1 cellular context compared by ENCODE assay signal in the genomic region with DNA sequence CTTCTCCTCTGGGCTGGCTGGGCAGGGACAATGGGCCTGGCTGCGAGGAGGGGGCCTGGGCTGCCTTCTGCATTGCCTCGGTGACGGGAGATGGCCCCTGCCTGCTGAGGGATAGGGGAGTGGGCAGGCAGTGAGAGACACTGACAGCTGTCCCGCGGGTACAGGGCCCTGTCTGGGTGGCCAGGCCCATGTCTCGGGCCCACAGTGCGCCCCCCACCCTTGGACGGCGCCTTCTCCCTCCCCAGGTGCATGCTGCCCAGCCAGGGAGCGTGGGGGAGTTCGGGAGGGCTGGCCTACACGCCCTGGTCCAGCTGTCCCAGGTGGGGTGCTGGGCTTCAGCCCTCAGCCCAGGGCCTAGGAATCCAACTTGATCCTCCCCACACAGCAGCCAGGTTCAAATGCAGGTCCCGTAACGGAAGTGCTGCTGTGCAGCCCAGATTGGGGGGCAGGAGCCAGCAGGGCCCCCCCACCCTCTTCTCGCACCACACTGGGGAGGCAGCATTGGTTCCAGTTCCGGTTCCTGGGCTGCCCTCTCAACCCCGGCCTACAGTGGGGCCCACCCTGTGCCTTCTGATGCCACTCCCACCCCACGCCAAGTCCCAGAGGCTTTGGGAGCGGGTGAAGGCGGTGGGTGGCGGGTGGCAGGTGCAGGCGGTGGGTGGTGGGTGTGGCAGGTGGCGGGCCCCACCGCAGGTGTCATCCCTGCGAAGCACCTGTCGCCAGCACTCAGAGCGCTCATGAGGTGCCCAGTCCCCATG.
TF ChIP-seq lines count a peak whose summit lies in the region.

No MANE protein-coding gene starts in this region.

TF ChIP-seq in HepG2, 621 proteins besides CTCF, POLR2A, EP300 and RAD21:
- TF ChIP-seq ARNT2 (CRISPR knock-in tag; IDR thresholded peaks at IDR 0.05; ENCODE audit: low read depth): no peak
- TF ChIP-seq POLR2AphosphoS2 (IDR thresholded peaks at IDR 0.05; ENCODE audit: low read depth, low read length): no peak
- no peak for TF ChIP-seq ZNF496 (CRISPR knock-in tag; IDR thresholded peaks at IDR 0.05; ENCODE audit: insufficient replicate concordance)
- no peak for TF ChIP-seq NFYB (CRISPR knock-in tag; IDR thresholded peaks at IDR 0.05)
- TF ChIP-seq, protein P1, sequence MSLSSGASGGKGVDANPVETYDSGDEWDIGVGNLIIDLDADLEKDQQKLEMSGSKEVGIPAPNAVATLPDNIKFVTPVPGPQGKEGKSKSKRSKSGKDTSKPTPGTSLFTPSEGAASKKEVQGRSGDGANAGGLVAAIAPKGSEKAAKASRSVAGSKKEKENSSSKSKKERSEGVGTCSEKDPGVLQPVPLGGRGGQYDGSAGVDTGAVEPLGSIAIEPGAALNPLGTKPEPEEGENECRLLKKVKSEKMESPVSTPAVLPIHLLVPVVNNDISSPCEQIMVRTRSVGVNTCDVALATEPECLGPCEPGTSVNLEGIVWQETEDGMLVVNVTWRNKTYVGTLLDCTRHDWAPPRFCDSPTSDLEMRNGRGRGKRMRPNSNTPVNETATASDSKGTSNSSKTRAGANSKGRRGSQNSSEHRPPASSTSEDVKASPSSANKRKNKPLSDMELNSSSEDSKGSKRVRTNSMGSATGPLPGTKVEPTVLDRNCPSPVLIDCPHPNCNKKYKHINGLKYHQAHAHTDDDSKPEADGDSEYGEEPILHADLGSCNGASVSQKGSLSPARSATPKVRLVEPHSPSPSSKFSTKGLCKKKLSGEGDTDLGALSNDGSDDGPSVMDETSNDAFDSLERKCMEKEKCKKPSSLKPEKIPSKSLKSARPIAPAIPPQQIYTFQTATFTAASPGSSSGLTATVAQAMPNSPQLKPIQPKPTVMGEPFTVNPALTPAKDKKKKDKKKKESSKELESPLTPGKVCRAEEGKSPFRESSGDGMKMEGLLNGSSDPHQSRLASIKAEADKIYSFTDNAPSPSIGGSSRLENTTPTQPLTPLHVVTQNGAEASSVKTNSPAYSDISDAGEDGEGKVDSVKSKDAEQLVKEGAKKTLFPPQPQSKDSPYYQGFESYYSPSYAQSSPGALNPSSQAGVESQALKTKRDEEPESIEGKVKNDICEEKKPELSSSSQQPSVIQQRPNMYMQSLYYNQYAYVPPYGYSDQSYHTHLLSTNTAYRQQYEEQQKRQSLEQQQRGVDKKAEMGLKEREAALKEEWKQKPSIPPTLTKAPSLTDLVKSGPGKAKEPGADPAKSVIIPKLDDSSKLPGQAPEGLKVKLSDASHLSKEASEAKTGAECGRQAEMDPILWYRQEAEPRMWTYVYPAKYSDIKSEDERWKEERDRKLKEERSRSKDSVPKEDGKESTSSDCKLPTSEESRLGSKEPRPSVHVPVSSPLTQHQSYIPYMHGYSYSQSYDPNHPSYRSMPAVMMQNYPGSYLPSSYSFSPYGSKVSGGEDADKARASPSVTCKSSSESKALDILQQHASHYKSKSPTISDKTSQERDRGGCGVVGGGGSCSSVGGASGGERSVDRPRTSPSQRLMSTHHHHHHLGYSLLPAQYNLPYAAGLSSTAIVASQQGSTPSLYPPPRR (CRISPR knock-in tag; IDR thresholded peaks at IDR 0.05; ENCODE audit: borderline replicate concordance): no peak
- TF ChIP-seq ZNF558 (CRISPR knock-in tag; IDR thresholded peaks at IDR 0.05; ENCODE audit: borderline replicate concordance): no peak
- TF ChIP-seq, protein P2, sequence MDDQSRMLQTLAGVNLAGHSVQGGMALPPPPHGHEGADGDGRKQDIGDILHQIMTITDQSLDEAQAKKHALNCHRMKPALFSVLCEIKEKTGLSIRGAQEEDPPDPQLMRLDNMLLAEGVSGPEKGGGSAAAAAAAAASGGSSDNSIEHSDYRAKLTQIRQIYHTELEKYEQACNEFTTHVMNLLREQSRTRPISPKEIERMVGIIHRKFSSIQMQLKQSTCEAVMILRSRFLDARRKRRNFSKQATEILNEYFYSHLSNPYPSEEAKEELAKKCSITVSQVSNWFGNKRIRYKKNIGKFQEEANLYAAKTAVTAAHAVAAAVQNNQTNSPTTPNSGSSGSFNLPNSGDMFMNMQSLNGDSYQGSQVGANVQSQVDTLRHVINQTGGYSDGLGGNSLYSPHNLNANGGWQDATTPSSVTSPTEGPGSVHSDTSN (CRISPR knock-in tag; IDR thresholded peaks at IDR 0.05; ENCODE audit: borderline replicate concordance): no peak
- TF ChIP-seq, protein P3, sequence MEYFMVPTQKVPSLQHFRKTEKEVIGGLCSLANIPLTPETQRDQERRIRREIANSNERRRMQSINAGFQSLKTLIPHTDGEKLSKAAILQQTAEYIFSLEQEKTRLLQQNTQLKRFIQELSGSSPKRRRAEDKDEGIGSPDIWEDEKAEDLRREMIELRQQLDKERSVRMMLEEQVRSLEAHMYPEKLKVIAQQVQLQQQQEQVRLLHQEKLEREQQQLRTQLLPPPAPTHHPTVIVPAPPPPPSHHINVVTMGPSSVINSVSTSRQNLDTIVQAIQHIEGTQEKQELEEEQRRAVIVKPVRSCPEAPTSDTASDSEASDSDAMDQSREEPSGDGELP (IDR thresholded peaks at IDR 0.05; ENCODE audit: borderline replicate concordance, low read depth): no peak
